ENCODE assay signal across 8 cellular contexts in genomic region chr17:40542562-40543411, GRCh38. TPM values are rescaled to one million over a fixed set of nuclear protein-coding genes. Genes with fewer than 3 reads are reported as not detected.
DNase-seq lines count a peak whose midpoint lies in the region; TF ChIP-seq lines count a peak whose summit lies in the region.

No MANE protein-coding gene starts in this region.

- H3K27ac ChIP-seq in adrenal gland: peak overlapping the region; percentile 39 to 97 (median 86)
- peak overlapping the region; percentile 19 to 97 (median 88) for H3K27ac ChIP-seq in skin epidermis

- no peaks in the 10 kb centered on the region for H3K9me3 Mint-ChIP-seq in activated CD4-positive, alpha-beta memory T cell treated with anti-CD3 and anti-CD28 coated beads for 36 hours
- H3K9me3 Mint-ChIP-seq in activated CD4-positive, alpha-beta memory T cell treated with anti-CD3 and anti-CD28 coated beads, Interleukin-2, amount 10 ng/mL, durations not matched to agents 7 days and 5 days: no peaks in the 10 kb centered on the region

- peaks cover 78% of the 10 kb centered on the region for H3K4me1 Mint-ChIP-seq in activated CD4-positive, alpha-beta memory T cell treated with anti-CD3 and anti-CD28 coated beads for 36 hours (ENCODE audit: low read depth)
- peaks cover 60% of the 10 kb centered on the region for H3K4me1 Mint-ChIP-seq in activated CD4-positive, alpha-beta memory T cell treated with anti-CD3 and anti-CD28 coated beads, Interleukin-2, amount 10 ng/mL, durations not matched to agents 7 days and 5 days

- intact Hi-C loops in activated CD4-positive, alpha-beta memory T cell treated with anti-CD3 and anti-CD28 coated beads for 36 hours (cut with micrococcal nuclease): loop anchor here (5.0 kb wide), 1 partner anchor 860 kb away; no protein-coding TSS in a partner anchor
- intact Hi-C loops in adrenal gland (cut with DNase I): no loop called here

- in situ Hi-C loops in HAP-1 (cut with MboI; ENCODE audit: low sequenced_read_pairs): no loop called here

- peak; percentile 76 for DNase-seq in activated CD4-positive, alpha-beta memory T cell treated with anti-CD3 and anti-CD28 coated beads for 36 hours
- DNase-seq in activated CD4-positive, alpha-beta memory T cell treated with anti-CD3 and anti-CD28 coated beads, Interleukin-2, amount 10 ng/mL, durations not matched to agents 7 days and 5 days: no peak
- DNase-seq in NCI-H1694 (lab: John Stamatoyannopoulos, UW) (peak; percentile 22), adrenal gland (peak; percentile 68 to 95 (median 90)), hepatic stellate cell (ENCODE audit: low spot score) (peak; percentile 97), HAP-1 (ENCODE audit: low spot score in 2 of 2) (no peak), DMS114 treated with DMSO at 0.1 percent for 48 hours (lab: John Stamatoyannopoulos, UW; ENCODE audit: unreplicated experiment) (no peak)

- TF ChIP-seq POLR2A in adrenal gland (IDR thresholded peaks at IDR 0.05): no peak

- H3K36me3 ChIP-seq in adrenal gland (replicated peaks in 1 of 2) (no peaks in the 10 kb centered on the region), HAP-1 (replicated peaks) (no peaks in the 10 kb centered on the region)

- H3K27me3 ChIP-seq in adrenal gland (no peaks in the 10 kb centered on the region), HAP-1 (ENCODE audit: low read depth) (no peaks in the 10 kb centered on the region)

- H3K27me3 Mint-ChIP-seq in activated CD4-positive, alpha-beta memory T cell treated with anti-CD3 and anti-CD28 coated beads for 36 hours: no peaks in the 10 kb centered on the region
- peaks cover 41% of the 10 kb centered on the region for H3K27me3 Mint-ChIP-seq in activated CD4-positive, alpha-beta memory T cell treated with anti-CD3 and anti-CD28 coated beads, Interleukin-2, amount 10 ng/mL, durations not matched to agents 7 days and 5 days

- POLR2A ChIA-PET in activated CD4-positive, alpha-beta memory T cell treated with anti-CD3 and anti-CD28 coated beads for 36 hours (lab: Charles Lee): interaction anchor here (1.0 to 5.7 kb wide), 7 partner anchors 9 to 125 kb away, joined by 3 to 104 read pairs (median 7); partner anchors contain the start of gene TOP2A
- POLR2A ChIA-PET in activated CD4-positive, alpha-beta memory T cell treated with anti-CD3 and anti-CD28 coated beads, Interleukin-2, amount 10 ng/mL, durations not matched to agents 7 days and 5 days (lab: Charles Lee): interaction anchor here (0.6 to 6.1 kb wide), 4 partner anchors 9 to 202 kb away, joined by 3 to 79 read pairs (median 34); no protein-coding TSS in a partner anchor

- H3K4me3 Mint-ChIP-seq in activated CD4-positive, alpha-beta memory T cell treated with anti-CD3 and anti-CD28 coated beads for 36 hours: peak overlapping the region; percentile 56
- H3K4me3 Mint-ChIP-seq in activated CD4-positive, alpha-beta memory T cell treated with anti-CD3 and anti-CD28 coated beads, Interleukin-2, amount 10 ng/mL, durations not matched to agents 7 days and 5 days: no peak overlapping the region

- no peaks in the 10 kb centered on the region for H3K9me3 ChIP-seq in adrenal gland (replicated peaks in 1 of 3)
- H3K9me3 ChIP-seq in HAP-1: no peaks in the 10 kb centered on the region

- no peak overlapping the region for H3K4me3 ChIP-seq in adrenal gland
- H3K4me3 ChIP-seq in skin epidermis: no peak overlapping the region
- H3K4me3 ChIP-seq in HAP-1: no peak overlapping the region

- peak overlapping the region; percentile 90 for H3K27ac Mint-ChIP-seq in activated CD4-positive, alpha-beta memory T cell treated with anti-CD3 and anti-CD28 coated beads for 36 hours
- no peak overlapping the region for H3K27ac Mint-ChIP-seq in activated CD4-positive, alpha-beta memory T cell treated with anti-CD3 and anti-CD28 coated beads, Interleukin-2, amount 10 ng/mL, durations not matched to agents 7 days and 5 days

- no peak for TF ChIP-seq CTCF in adrenal gland (IDR thresholded peaks at IDR 0.05)

- 37 to 43% (median 40%) methylated on average over 10 to 14 of the region's 14 CpGs for WGBS in adrenal gland, 4 donors

- peaks cover 30 to 40% of the 10 kb centered on the region in 2 donors for H3K4me1 ChIP-seq in adrenal gland (replicated peaks in 1 of 2)
- no peaks in the 10 kb centered on the region for H3K4me1 ChIP-seq in HAP-1

- H3K36me3 Mint-ChIP-seq in activated CD4-positive, alpha-beta memory T cell treated with anti-CD3 and anti-CD28 coated beads for 36 hours: no peaks in the 10 kb centered on the region
- H3K36me3 Mint-ChIP-seq in activated CD4-positive, alpha-beta memory T cell treated with anti-CD3 and anti-CD28 coated beads, Interleukin-2, amount 10 ng/mL, durations not matched to agents 7 days and 5 days (ENCODE audit: low read depth): peaks cover 2% of the 10 kb centered on the region

- CTCF ChIA-PET in activated CD4-positive, alpha-beta memory T cell treated with anti-CD3 and anti-CD28 coated beads for 36 hours (lab: Charles Lee): interaction anchor here (0.8 to 16.3 kb wide), 3 partner anchors 10 to 77 kb away, joined by 3 to 392 read pairs (median 32); partner anchors contain the start of gene CCR7
- CTCF ChIA-PET in activated CD4-positive, alpha-beta memory T cell treated with anti-CD3 and anti-CD28 coated beads, Interleukin-2, amount 10 ng/mL, durations not matched to agents 7 days and 5 days (lab: Charles Lee): interaction anchor here (0.7 to 14.7 kb wide), 2 partner anchors 16 to 102 kb away, joined by 3 to 266 read pairs; no protein-coding TSS in a partner anchor

RNA-seq across cellular contexts. Expression of gene CCR7, which starts 22.5 kb away (rescaled TPM):
- 100 to 1,000 TPM; 137 to 145 TPM for total RNA-seq in activated CD4-positive, alpha-beta memory T cell treated with anti-CD3 and anti-CD28 coated beads for 36 hours
- 10 to 100 TPM; 43.3 to 44.6 TPM for total RNA-seq in activated CD4-positive, alpha-beta memory T cell treated with anti-CD3 and anti-CD28 coated beads, Interleukin-2, amount 10 ng/mL, durations not matched to agents 7 days and 5 days
- 1 to 10 TPM in 1 of 8 donors, under 1 TPM in 5, not detected in 2; 0.14 to 1.0 (median 0.49) TPM for total RNA-seq in adrenal gland
- polyA plus RNA-seq in adrenal gland: under 1 TPM; 0.11 to 0.40 (median 0.30) TPM

RNA-seq across cellular contexts. Expression of gene TNS4, which starts 41.4 kb away (rescaled TPM):
- total RNA-seq in activated CD4-positive, alpha-beta memory T cell treated with anti-CD3 and anti-CD28 coated beads for 36 hours: 10 to 100 TPM; 14.5 to 15.2 TPM
- 10 to 100 TPM in 1 of 2 experiments, 1 to 10 TPM in 1; 9.5 to 12.7 TPM for total RNA-seq in activated CD4-positive, alpha-beta memory T cell treated with anti-CD3 and anti-CD28 coated beads, Interleukin-2, amount 10 ng/mL, durations not matched to agents 7 days and 5 days
- total RNA-seq in adrenal gland: under 1 TPM in 3 of 8 donors, not detected in 5; 0.11 to 0.32 (median 0.14) TPM
- polyA plus RNA-seq in adrenal gland: under 1 TPM in 2 of 3 donors, not detected in 1; 0.07 to 0.08 TPM

Comparison
In these comparisons a context has a peak if more than half of its experiments do, and no peak if none do; other contexts are left out.
1. DNase-seq: peak in activated CD4-positive, alpha-beta memory T cell treated with anti-CD3 and anti-CD28 coated beads for 36 hours (single experiment), NCI-H1694 (single experiment), adrenal gland (7 of 7) and hepatic stellate cell (single experiment); none in activated CD4-positive, alpha-beta memory T cell treated with anti-CD3 and anti-CD28 coated beads, Interleukin-2, amount 10 ng/mL, durations not matched to agents 7 days and 5 days (single experiment), HAP-1 (0 of 2) and DMS114 treated with DMSO at 0.1 percent for 48 hours (single experiment).
2. RNA of gene CCR7, which starts 22.5 kb away (total RNA-seq): 137 to 145 TPM in activated CD4-positive, alpha-beta memory T cell treated with anti-CD3 and anti-CD28 coated beads for 36 hours and 43.3 to 44.6 TPM in activated CD4-positive, alpha-beta memory T cell treated with anti-CD3 and anti-CD28 coated beads, Interleukin-2, amount 10 ng/mL, durations not matched to agents 7 days and 5 days; 0.14 to 1.0 TPM in adrenal gland; every median in the first group is over 10 times any median in the second.
3. RNA of gene TNS4, which starts 41.4 kb away (total RNA-seq): 14.5 to 15.2 TPM in activated CD4-positive, alpha-beta memory T cell treated with anti-CD3 and anti-CD28 coated beads for 36 hours and 9.5 to 12.7 TPM in activated CD4-positive, alpha-beta memory T cell treated with anti-CD3 and anti-CD28 coated beads, Interleukin-2, amount 10 ng/mL, durations not matched to agents 7 days and 5 days; 0.11 to 0.32 TPM in adrenal gland; every median in the first group is over 4 times any median in the second.